1 cellular context compared by ENCODE assay signal in genomic region chr3:31165399-31165860, GRCh38.
A peak's percentile ranks its signal among the peaks of the same experiment; 100 is the strongest.
TF ChIP-seq lines count a peak whose summit lies in the region.

No MANE protein-coding gene starts in this region.

TF ChIP-seq in HEK293, 187 proteins besides CTCF, POLR2A, EP300 and RAD21 (continued from another document and continues in another):
- no peak for TF ChIP-seq ZNF704 (tag by site-specific recombination; IDR thresholded peaks at IDR 0.05)
- TF ChIP-seq SP7 (tag by site-specific recombination; IDR thresholded peaks at IDR 0.05), result peak; percentile 86
- TF ChIP-seq ZEB2 (tag by site-specific recombination; IDR thresholded peaks at IDR 0.05), result peak; percentile 76; the same call in 1 of the 2 replicates
- no peak for TF ChIP-seq ZBTB49 (tag by site-specific recombination; IDR thresholded peaks at IDR 0.05; ENCODE audit: low read depth)
- TF ChIP-seq ZNF692 (tag by site-specific recombination; IDR thresholded peaks at IDR 0.05), result peak; percentile 47; the same call in 1 of the 2 replicates
- peak; percentile 50; the same call in 1 of the 2 replicates for TF ChIP-seq ZNF2 (tag by site-specific recombination; IDR thresholded peaks at IDR 0.05)
- peak; percentile 57; the same call in 1 of the 2 replicates for TF ChIP-seq ZNF639 (tag by site-specific recombination; IDR thresholded peaks at IDR 0.05)
- peak; percentile 37; the same call in 1 of the 2 replicates for TF ChIP-seq ZNF610 (tag by site-specific recombination; IDR thresholded peaks at IDR 0.05; ENCODE audit: borderline replicate concordance)
- peak; percentile 91 for TF ChIP-seq GLIS1 (tag by site-specific recombination; IDR thresholded peaks at IDR 0.05)
- peak; percentile 95 for TF ChIP-seq PRDM6 (tag by site-specific recombination; IDR thresholded peaks at IDR 0.05)
- TF ChIP-seq ZBTB44 (tag by site-specific recombination; IDR thresholded peaks at IDR 0.05), result peak; percentile 73
- peak; percentile 66 for TF ChIP-seq ZSCAN30 (tag by site-specific recombination; IDR thresholded peaks at IDR 0.05)
- TF ChIP-seq MZF1 (tag by site-specific recombination; IDR thresholded peaks at IDR 0.05; ENCODE audit: borderline replicate concordance), result 0 out of 2 replicates have a peak, but pooled peaks have one; percentile 42
- TF ChIP-seq ZBTB17 (tag by site-specific recombination; IDR thresholded peaks at IDR 0.05), result peak; percentile 92
- 0 out of 2 replicates have a peak, but pooled peaks have one; percentile 48 for TF ChIP-seq KLF10 (tag by site-specific recombination; IDR thresholded peaks at IDR 0.05)
- TF ChIP-seq TSHZ1 (tag by site-specific recombination; IDR thresholded peaks at IDR 0.05; ENCODE audit: borderline replicate concordance), result peak; percentile 89
- no peak for TF ChIP-seq KLF16 (tag by site-specific recombination; IDR thresholded peaks at IDR 0.05)
- TF ChIP-seq ZNF843 (tag by site-specific recombination; IDR thresholded peaks at IDR 0.05), result peak; percentile 96
- peak; percentile 72; the same call in 1 of the 2 replicates for TF ChIP-seq ZNF324 (tag by site-specific recombination; IDR thresholded peaks at IDR 0.05)
- peak; percentile 20; the same call in 1 of the 2 replicates for TF ChIP-seq ZBTB20 (tag by site-specific recombination; IDR thresholded peaks at IDR 0.05)
- no peak for TF ChIP-seq ZNF654 (tag by site-specific recombination; IDR thresholded peaks at IDR 0.05; ENCODE audit: low read depth)
- no peak for TF ChIP-seq ZNF26 (tag by site-specific recombination; IDR thresholded peaks at IDR 0.05)
- TF ChIP-seq ZNF664 (tag by site-specific recombination; IDR thresholded peaks at IDR 0.05), result peak; percentile 51; the same call in 1 of the 2 replicates
- TF ChIP-seq OSR2 (tag by site-specific recombination; IDR thresholded peaks at IDR 0.05), result peak; percentile 97
- peak; percentile 86 for TF ChIP-seq WT1 (tag by site-specific recombination; IDR thresholded peaks at IDR 0.05)
- peak; percentile 82 for TF ChIP-seq OVOL3 (tag by site-specific recombination; IDR thresholded peaks at IDR 0.05)
- peak; percentile 61; the same call in 1 of the 2 replicates for TF ChIP-seq SCRT1 (tag by site-specific recombination; IDR thresholded peaks at IDR 0.05; ENCODE audit: borderline replicate concordance)
- 0 out of 2 replicates have a peak, but pooled peaks have one; percentile 36 for TF ChIP-seq ZNF501 (tag by site-specific recombination; IDR thresholded peaks at IDR 0.05)
- TF ChIP-seq PRDM4 (tag by site-specific recombination; IDR thresholded peaks at IDR 0.05), result peak; percentile 83
- TF ChIP-seq PRDM10 (tag by site-specific recombination; IDR thresholded peaks at IDR 0.05), result no peak
